Comparison of ENCODE assay signal across 17 cellular contexts in genomic region chr20:48703511-48704219, GRCh38.
A peak's percentile ranks its signal among the peaks of the same experiment; 100 is the strongest.
DNase-seq lines count a peak whose midpoint lies in the region; ATAC-seq and TF ChIP-seq lines count a peak whose summit lies in the region.
"Had no signal": no experiment of that assay in that cellular context is flagged by ENCODE, and none has a peak within 500 bp of the region (broad histone marks: within the 10 kb centered on the region; RNA-seq: fewer than 3 reads in every experiment).

No MANE protein-coding gene starts in this region.

- H3K4me3 ChIP-seq in heart left ventricle (no peak overlapping the region), left ventricle myocardium inferior (no peak overlapping the region), aorta (ENCODE audit: low read length in 2 of 2) (no peak overlapping the region)
- H3K4me3 ChIP-seq: upper lobe of left lung had no signal

- 60 to 74% (median 64%) methylated on average over 13 to 15 of the region's 15 CpGs for WGBS in heart left ventricle, 4 donors
- 11 to 12% methylated on average over 15 of the region's 15 CpGs for WGBS in aorta, 2 donors

- ATAC-seq in heart left ventricle (peak in 3 of 4 donors; percentile 21 to 65 (median 24)), aorta (ENCODE audit: low FRiP score) (peak; percentile 55)
- ATAC-seq in natural killer cell treated with Interleukin-12 subunit alpha and Interleukin-12 subunit beta and Interleukin-15 and Interleukin-18, amount 100 ng/mL, for 72 hours: no peak
- ATAC-seq: left colon had no signal

- DNase-seq in heart left ventricle: peak in 1 of 5 donors; percentile 45
- no peak for DNase-seq in left ventricle myocardium inferior
- DNase-seq in natural killer cell treated with Interleukin-12 subunit alpha and Interleukin-12 subunit beta and Interleukin-15 and Interleukin-18, amount 100 ng/mL, for 72 hours (ENCODE audit: low spot score): peak; percentile 49
- peak; percentile 85 to 86 for DNase-seq in aorta
- DNase-seq in HUDEP-2 (lab: John Stamatoyannopoulos, UW; ENCODE audit: unreplicated experiment in 76 of 76): no peak
- no peak for DNase-seq in NK-92 (lab: John Stamatoyannopoulos, UW; ENCODE audit: unreplicated experiment)
- DNase-seq in NCI-H1105 (lab: John Stamatoyannopoulos, UW): no peak
- DNase-seq: activated CD4-positive, alpha-beta T cell treated with anti-CD3 and anti-CD28 coated beads for 1 hour; activated T-cell treated with anti-CD3 and anti-CD28 coated beads, Interleukin-2, amount 50 U/mL, for 1 hour; glutamatergic neuron; Karpas-422; left colon; NCI-H1436 treated with DMSO at 0.1 percent for 48 hours; NCI-H524; stimulated activated CD4-positive, alpha-beta T cell treated with anti-CD3 and anti-CD28 coated beads, Interleukin-2, amount 100 ng/mL, for 48 hours had no signal

- TF ChIP-seq CTCF in heart left ventricle (IDR thresholded peaks at IDR 0.05): no peak
- TF ChIP-seq CTCF in left ventricle myocardium inferior (IDR thresholded peaks at IDR 0.05; ENCODE audit: borderline replicate concordance): no peak

- TF ChIP-seq POLR2A in heart left ventricle (IDR thresholded peaks at IDR 0.05): no peak

- H3K36me3 Mint-ChIP-seq in dendritic cell treated with granulocyte-macrophage colony-stimulating factor and Interleukin-4, amounts not matched to agents 40 ng/mL and 50 ng/mL, for 4 days (ENCODE audit: low read depth): peaks cover 97% of the 10 kb centered on the region
- peaks cover 30% of the 10 kb centered on the region for H3K36me3 Mint-ChIP-seq in natural killer cell treated with Interleukin-12 subunit alpha and Interleukin-12 subunit beta and Interleukin-15 and Interleukin-18, amount 100 ng/mL, for 72 hours

- no peaks in the 10 kb centered on the region for H3K9me3 Mint-ChIP-seq in dendritic cell treated with granulocyte-macrophage colony-stimulating factor and Interleukin-4, amounts not matched to agents 40 ng/mL and 50 ng/mL, for 4 days
- H3K9me3 Mint-ChIP-seq in natural killer cell treated with Interleukin-12 subunit alpha and Interleukin-12 subunit beta and Interleukin-15 and Interleukin-18, amount 100 ng/mL, for 72 hours: peaks cover 5% of the 10 kb centered on the region

- H3K27ac ChIP-seq in heart left ventricle: peak overlapping the region in 2 of 12 donors; percentile 24 to 58
- H3K27ac ChIP-seq in left ventricle myocardium inferior (replicated peaks): no peak overlapping the region
- H3K27ac ChIP-seq in aorta (ENCODE audit: low read depth in 1 of 2, low read length in 2 of 2): peak overlapping the region in 1 of 2 donors; percentile 82

- H3K27me3 Mint-ChIP-seq in dendritic cell treated with granulocyte-macrophage colony-stimulating factor and Interleukin-4, amounts not matched to agents 40 ng/mL and 50 ng/mL, for 4 days: no peaks in the 10 kb centered on the region
- no peaks in the 10 kb centered on the region for H3K27me3 Mint-ChIP-seq in natural killer cell treated with Interleukin-12 subunit alpha and Interleukin-12 subunit beta and Interleukin-15 and Interleukin-18, amount 100 ng/mL, for 72 hours

- H3K4me1 ChIP-seq in heart left ventricle (peaks cover 0 to 44% (median 19%) of the 10 kb centered on the region in 12 donors), left ventricle myocardium inferior (peaks cover 37% of the 10 kb centered on the region), aorta (ENCODE audit: control insufficient read depth in 1 of 2, insufficient read depth in 2 of 2, low read length in 2 of 2) (peaks cover 9 to 10% of the 10 kb centered on the region in 2 donors)

- no peaks in the 10 kb centered on the region for H3K9me3 ChIP-seq in heart left ventricle
- no peaks in the 10 kb centered on the region for H3K9me3 ChIP-seq in left ventricle myocardium inferior (replicated peaks)
- H3K9me3 ChIP-seq in aorta (ENCODE audit: control insufficient read depth, low read length): no peaks in the 10 kb centered on the region
- H3K9me3 ChIP-seq: upper lobe of left lung had no signal

- H3K27me3 ChIP-seq in heart left ventricle (no peaks in the 10 kb centered on the region), left ventricle myocardium inferior (ENCODE audit: low read depth) (no peaks in the 10 kb centered on the region), aorta (ENCODE audit: control insufficient read depth in 1 of 2, insufficient read depth in 2 of 2, low read length in 1 of 2) (no peaks in the 10 kb centered on the region)
- H3K27me3 ChIP-seq: upper lobe of left lung had no signal

- intact Hi-C loops in heart left ventricle (cut with DNase I): loop anchor here in 1 of 10 donors (5.0 kb wide), 1 partner anchor 124 kb away; the partner anchor contains the start of gene PREX1
- intact Hi-C loops in left ventricle myocardium inferior (cut with micrococcal nuclease): no loop called here
- intact Hi-C loops in dendritic cell treated with granulocyte-macrophage colony-stimulating factor and Interleukin-4, amounts not matched to agents 40 ng/mL and 50 ng/mL, for 4 days (cut with micrococcal nuclease): no loop called here
- intact Hi-C loops in aorta (cut with DNase I): no loop called here

- H3K4me3 Mint-ChIP-seq in dendritic cell treated with granulocyte-macrophage colony-stimulating factor and Interleukin-4, amounts not matched to agents 40 ng/mL and 50 ng/mL, for 4 days: no peak overlapping the region
- H3K4me3 Mint-ChIP-seq in natural killer cell treated with Interleukin-12 subunit alpha and Interleukin-12 subunit beta and Interleukin-15 and Interleukin-18, amount 100 ng/mL, for 72 hours: no peak overlapping the region

- H3K4me1 Mint-ChIP-seq in dendritic cell treated with granulocyte-macrophage colony-stimulating factor and Interleukin-4, amounts not matched to agents 40 ng/mL and 50 ng/mL, for 4 days (ENCODE audit: low read depth): peaks cover 55% of the 10 kb centered on the region
- H3K4me1 Mint-ChIP-seq in natural killer cell treated with Interleukin-12 subunit alpha and Interleukin-12 subunit beta and Interleukin-15 and Interleukin-18, amount 100 ng/mL, for 72 hours (ENCODE audit: low read depth in 2 of 2): peaks cover 66 to 70% of the 10 kb centered on the region in 2 donors

- peaks cover 0 to 78% (median 0%) of the 10 kb centered on the region in 9 donors for H3K36me3 ChIP-seq in heart left ventricle
- peaks cover 12% of the 10 kb centered on the region for H3K36me3 ChIP-seq in left ventricle myocardium inferior
- H3K36me3 ChIP-seq in aorta (ENCODE audit: control insufficient read depth in 1 of 2, insufficient read depth in 2 of 2, low read length in 1 of 2): no peaks in the 10 kb centered on the region

- peak overlapping the region; percentile 9 for H3K27ac Mint-ChIP-seq in dendritic cell treated with granulocyte-macrophage colony-stimulating factor and Interleukin-4, amounts not matched to agents 40 ng/mL and 50 ng/mL, for 4 days
- peak overlapping the region; percentile 87 to 90 for H3K27ac Mint-ChIP-seq in natural killer cell treated with Interleukin-12 subunit alpha and Interleukin-12 subunit beta and Interleukin-15 and Interleukin-18, amount 100 ng/mL, for 72 hours

Comparison
In these comparisons a context has a peak if more than half of its experiments do, and no peak if none do; other contexts are left out.
1. ATAC-seq: peak in heart left ventricle (3 of 4) and aorta (single experiment); none in natural killer cell treated with Interleukin-12 subunit alpha and Interleukin-12 subunit beta and Interleukin-15 and Interleukin-18, amount 100 ng/mL, for 72 hours (0 of 2).
2. DNase-seq: peak in natural killer cell treated with Interleukin-12 subunit alpha and Interleukin-12 subunit beta and Interleukin-15 and Interleukin-18, amount 100 ng/mL, for 72 hours (single experiment) and aorta (2 of 2); none in left ventricle myocardium inferior (single experiment), HUDEP-2 (0 of 76), NK-92 (single experiment) and NCI-H1105 (single experiment).